34 cellular contexts compared by ENCODE assay signal in genomic region chr3:69932087-69932486, GRCh38.
"Had no signal": no experiment of that assay in that cellular context is flagged by ENCODE, and none has a peak within 500 bp of the region (broad histone marks: within the 10 kb centered on the region; RNA-seq: fewer than 3 reads in every experiment).

No MANE protein-coding gene starts in this region.

- H3K9me3 ChIP-seq: adrenal gland, body of pancreas, breast epithelium had no signal

- H3K4me1 ChIP-seq: adrenal gland, body of pancreas, breast epithelium had no signal

- DNase-seq: activated CD4-positive, alpha-beta memory T cell treated with anti-CD3 and anti-CD28 coated beads for 36 hours; activated CD4-positive, alpha-beta T cell treated with anti-CD3 and anti-CD28 coated beads for 4 hours; activated CD4-positive, alpha-beta T cell treated with anti-CD3 and anti-CD28 coated beads, Interleukin-2, amount 10 ng/mL, durations not matched to agents 24 days and 14 days; activated CD4-positive, alpha-beta T cell treated with anti-CD3 and anti-CD28 coated beads, Interleukin-2, amount 50 U/mL, for 1 hour; activated CD4-positive, alpha-beta T cell treated with anti-CD3 and anti-CD28 coated beads, Interleukin-2, amount 50 U/mL, for 4 hours; activated CD4-positive, CD25-positive, alpha-beta regulatory T cell; activated CD4-positive, CD25-positive, alpha-beta regulatory T cell treated with anti-CD3 and anti-CD28 coated beads, Interleukin-2, amount 50 U/mL, for 72 hours; activated CD8-positive, alpha-beta memory T cell treated with anti-CD3 and anti-CD28 coated beads, Interleukin-2, amount 50 U/mL, for 4 hours; activated CD8-positive, alpha-beta T cell treated with anti-CD3 and anti-CD28 coated beads for 36 hours; activated effector memory CD4-positive, alpha-beta T cell treated with anti-CD3 and anti-CD28 coated beads, Interleukin-2, amount 50 U/mL, for 16 hours; activated gamma-delta T cell treated with Interleukin-2 at 50 U/mL for 16 hours; activated naive CD4-positive, alpha-beta T cell; activated naive CD4-positive, alpha-beta T cell treated with anti-CD3 and anti-CD28 coated beads for 36 hours; activated naive CD4-positive, alpha-beta T cell treated with anti-CD3 and anti-CD28 coated beads, Interleukin-2, amount 50 U/mL, for 16 hours; activated naive CD8-positive, alpha-beta T cell treated with anti-CD3 and anti-CD28 coated beads for 36 hours; activated T-cell treated with anti-CD3 and anti-CD28 coated beads for 4 hours; activated T-cell treated with anti-CD3 and anti-CD28 coated beads, Interleukin-2, amount 50 U/mL, for 1 hour; activated T-cell treated with anti-CD3 and anti-CD28 coated beads, Interleukin-2, amount 50 U/mL, for 4 hours; activated T-cell treated with anti-CD3 and anti-CD28 coated beads, Interleukin-2, amount 50 U/mL, for 72 hours; adrenal gland; amniotic stem cell; aorta; body of pancreas; brain microvascular endothelial cell; caudate nucleus; cerebellar nuclear complex; T-cell; T-helper 17 cell; T1000; WERI-Rb-1 had no signal

- H3K27ac ChIP-seq: adrenal gland, body of pancreas, brain microvascular endothelial cell, breast epithelium, WERI-Rb-1 had no signal

- H3K27me3 ChIP-seq: adrenal gland, body of pancreas, brain microvascular endothelial cell, breast epithelium had no signal

- ATAC-seq: activated CD8-positive, alpha-beta T cell treated with anti-CD3 and anti-CD28 coated beads for 36 hours; activated naive CD4-positive, alpha-beta T cell treated with anti-CD3 and anti-CD28 coated beads, Interleukin-2, amount 50 U/mL, for 72 hours; activated T-cell treated with anti-CD3 and anti-CD28 coated beads, Interleukin-2, amount 50 U/mL, for 4 hours; activated T-cell treated with anti-CD3 and anti-CD28 coated beads, Interleukin-2, amount 50 U/mL, for 72 hours; activated T-helper 17 cell treated with anti-CD3 and anti-CD28 coated beads, Interleukin-2, amount 50 U/mL, for 72 hours; body of pancreas; T-cell; T-helper 17 cell; WTC11 had no signal

- H3K36me3 ChIP-seq: adrenal gland, brain microvascular endothelial cell, breast epithelium, WERI-Rb-1 had no signal

- H3K4me3 ChIP-seq: adrenal gland, body of pancreas, breast epithelium had no signal
